ENCODE assay signal across 8 cellular contexts in genomic region chr21:37367301-37367757, GRCh38. TPM values are rescaled to one million over a fixed set of nuclear protein-coding genes. Genes with fewer than 3 reads are reported as not detected.
A peak's percentile ranks its signal among the peaks of the same experiment; 100 is the strongest.
DNase-seq lines count a peak whose midpoint lies in the region; ATAC-seq and TF ChIP-seq lines count a peak whose summit lies in the region.

No MANE protein-coding gene starts in this region.

- ATAC-seq in HG03135 (IDR thresholded peaks at IDR 0.05; ENCODE audit: unreplicated experiment): peak; percentile 1
- no peak for ATAC-seq in HG02852 (IDR thresholded peaks at IDR 0.05; ENCODE audit: unreplicated experiment)
- no peak for ATAC-seq in HG02798 (IDR thresholded peaks at IDR 0.05; ENCODE audit: poor library complexity, unreplicated experiment)

- DNase-seq in GM03348 (ENCODE audit: low spot score) (peak; percentile 61), adrenal gland (peak in 1 of 7 donors; percentile 34), testis (no peak), H4 (ENCODE audit: low spot score) (no peak)

- H3K4me1 ChIP-seq in adrenal gland (replicated peaks in 1 of 2) (peaks cover 38 to 45% of the 10 kb centered on the region in 2 donors), testis (peaks cover 26% of the 10 kb centered on the region)

- H3K36me3 ChIP-seq in adrenal gland (replicated peaks in 1 of 2): no peaks in the 10 kb centered on the region
- H3K36me3 ChIP-seq in testis (ENCODE audit: low read depth, missing control alignments): no peaks in the 10 kb centered on the region

- H3K4me3 ChIP-seq in adrenal gland (peak overlapping the region in 3 of 4 donors; percentile 49 to 98 (median 97)), testis (peak overlapping the region; percentile 96 to 99)

- H3K9me3 ChIP-seq in adrenal gland (replicated peaks in 1 of 3) (no peaks in the 10 kb centered on the region), testis (no peaks in the 10 kb centered on the region)

- H3K27me3 ChIP-seq in adrenal gland: no peaks in the 10 kb centered on the region
- H3K27me3 ChIP-seq in layer of hippocampus (ENCODE audit: control insufficient read depth, insufficient read depth, low read length): no peaks in the 10 kb centered on the region
- no peaks in the 10 kb centered on the region for H3K27me3 ChIP-seq in testis

- H3K27ac ChIP-seq in adrenal gland (peak overlapping the region; percentile 98 to 100 (median 100)), layer of hippocampus (ENCODE audit: low read depth, low read length) (peak overlapping the region; percentile 99), testis (peak overlapping the region; percentile 100)

- TF ChIP-seq POLR2A in adrenal gland (IDR thresholded peaks at IDR 0.05): no peak
- TF ChIP-seq POLR2A in testis (IDR thresholded peaks at IDR 0.05): no peak

- intact Hi-C loops in adrenal gland (cut with DNase I): loop anchor here in 1 of 2 donors (10.0 kb wide), 1 partner anchor 103 kb away; the partner anchor contains the start of gene VPS26C
- intact Hi-C loops in testis (cut with DNase I; ENCODE audit: low total_unique reads): loop anchor here (2.0 kb wide), 1 partner anchor 101 kb away; the partner anchor contains the start of gene VPS26C

- 0 to 1% methylated on average over 61 to 67 of the region's 75 CpGs; no CpG with 5 or more reads in 2 of the 4 donors for WGBS in adrenal gland, 4 donors
- WGBS in testis, 2 donors: 0% methylated on average over 35 of the region's 75 CpGs; no CpG with 5 or more reads in 1 of the 2 donors

- TF ChIP-seq CTCF in adrenal gland (IDR thresholded peaks at IDR 0.05): no peak
- TF ChIP-seq CTCF in testis (IDR thresholded peaks at IDR 0.05): no peak

RNA-seq across cellular contexts. Expression of gene DYRK1A, which starts 0.8 kb away (rescaled TPM):
- 10 to 100 TPM; 53.0 to 92.3 (median 68.7) TPM for total RNA-seq in adrenal gland
- 10 to 100 TPM; 23.6 to 49.9 (median 26.6) TPM for polyA plus RNA-seq in adrenal gland
- total RNA-seq in testis: 100 to 1,000 TPM; 141 to 166 TPM
- polyA plus RNA-seq in testis (ENCODE audit: insufficient read depth, low read depth, low replicate concordance): 68.6 TPM
- total RNA-seq in H4 (2014; rRNA removed; shearing (Covaris generic)): 25.7 and 35.3 TPM in 2 replicates
